In genomic region chr17:37050905-37051304, GRCh38 we compare ENCODE assay signal across 38 cellular contexts.
DNase-seq lines count a peak whose midpoint lies in the region; ATAC-seq, FAIRE-seq and TF ChIP-seq lines count a peak whose summit lies in the region.
"Had no signal": no experiment of that assay in that cellular context is flagged by ENCODE, and none has a peak within 500 bp of the region (broad histone marks: within the 10 kb centered on the region; RNA-seq: fewer than 3 reads in every experiment).

No MANE protein-coding gene starts in this region.

- no peak overlapping the region for H3K9ac ChIP-seq in SK-N-SH

- POLR2A ChIA-PET in SK-N-SH (lab: Yijun Ruan, JAX): no interaction called here

- no peak overlapping the region for H3K4me2 ChIP-seq in SK-N-SH
- H3K4me2 ChIP-seq: PC-9 had no signal

- WGBS in SK-N-SH (ENCODE audit: low lambda C conversion rate): 91% methylated on average over 5 of the region's 5 CpGs

- H3K9me3 Mint-ChIP-seq in activated T-helper 2 cell treated with anti-CD3 and anti-CD28 coated beads, Interferon-gamma antibody, Interleukin-2, Interleukin-4, amounts not matched to agents 10 μg/mL and 5 μg/mL and 100 μg/mL, durations not matched to agents 14 hours and 24 hours and 36 hours: no peaks in the 10 kb centered on the region
- H3K9me3 Mint-ChIP-seq in T-helper 2 cell treated with Interferon-gamma antibody and Interleukin-4, amounts not matched to agents 5 μg/mL and 100 μg/mL, for 36 hours: no peaks in the 10 kb centered on the region
- H3K9me3 Mint-ChIP-seq: activated CD4-positive, alpha-beta memory T cell treated with anti-CD3 and anti-CD28 coated beads for 36 hours; activated naive CD4-positive, alpha-beta T cell treated with anti-CD3 and anti-CD28 coated beads, Interleukin-2, amount 10 ng/mL, durations not matched to agents 7 days and 5 days; naive B cell had no signal

- H3K4me3 Mint-ChIP-seq in activated T-helper 2 cell treated with anti-CD3 and anti-CD28 coated beads, Interferon-gamma antibody, Interleukin-2, Interleukin-4, amounts not matched to agents 10 μg/mL and 5 μg/mL and 100 μg/mL, durations not matched to agents 14 hours and 24 hours and 36 hours (ENCODE audit: low read depth): no peak overlapping the region
- no peak overlapping the region for H3K4me3 Mint-ChIP-seq in T-helper 2 cell treated with Interferon-gamma antibody and Interleukin-4, amounts not matched to agents 5 μg/mL and 100 μg/mL, for 36 hours
- H3K4me3 Mint-ChIP-seq: activated CD4-positive, alpha-beta memory T cell treated with anti-CD3 and anti-CD28 coated beads for 36 hours; activated naive CD4-positive, alpha-beta T cell treated with anti-CD3 and anti-CD28 coated beads, Interleukin-2, amount 10 ng/mL, durations not matched to agents 7 days and 5 days; naive B cell had no signal

- peaks cover 4% of the 10 kb centered on the region for H3F3A ChIP-seq in SK-N-SH (replicated peaks; ENCODE audit: insufficient read depth)

- H3K4me3 ChIP-seq in SK-N-SH (ENCODE audit: low read depth in 2 of 2, low read length in 1 of 2) (no peak overlapping the region), bronchial epithelial cell (ENCODE audit: low read depth, low read length) (no peak overlapping the region), kidney epithelial cell (ENCODE audit: low read depth, low read length) (no peak overlapping the region)
- H3K4me3 ChIP-seq: cardiac muscle cell, colonic mucosa, PC-9, stomach had no signal

- ATAC-seq in SK-N-SH treated with all-trans-retinoic acid at 6 μM for 48 hours (peak; percentile 21; the same call in 1 of the 3 replicates), GM18498 (IDR thresholded peaks at IDR 0.05; ENCODE audit: unreplicated experiment) (no peak)
- ATAC-seq: sciatic nerve had no signal

- H4K20me1 ChIP-seq in SK-N-SH (ENCODE audit: insufficient read depth): no peaks in the 10 kb centered on the region; the same call in 1 of the 2 replicates

- CTCF ChIA-PET in SK-N-SH (lab: Yijun Ruan, JAX): interaction anchor here (1.0 to 10.7 kb wide), 2 partner anchors 14 to 422 kb away, joined by 3 to 236 read pairs; no protein-coding TSS in a partner anchor

- no peak overlapping the region for H3K27ac ChIP-seq in SK-N-SH (ENCODE audit: low read depth in 2 of 2, low read length in 1 of 2)
- H3K27ac ChIP-seq: 22Rv1, C4-2B, cardiac muscle cell, colonic mucosa, neutrophil, PC-9, stomach had no signal

- H3K36me3 Mint-ChIP-seq in activated T-helper 2 cell treated with anti-CD3 and anti-CD28 coated beads, Interferon-gamma antibody, Interleukin-2, Interleukin-4, amounts not matched to agents 10 μg/mL and 5 μg/mL and 100 μg/mL, durations not matched to agents 14 hours and 24 hours and 36 hours (ENCODE audit: low read depth): peaks cover 12% of the 10 kb centered on the region
- peaks cover 5% of the 10 kb centered on the region for H3K36me3 Mint-ChIP-seq in T-helper 2 cell treated with Interferon-gamma antibody and Interleukin-4, amounts not matched to agents 5 μg/mL and 100 μg/mL, for 36 hours (ENCODE audit: low read depth)

- intact Hi-C loops in activated T-helper 2 cell treated with anti-CD3 and anti-CD28 coated beads, Interferon-gamma antibody, Interleukin-2, Interleukin-4, amounts not matched to agents 10 μg/mL and 5 μg/mL and 100 μg/mL, durations not matched to agents 14 hours and 24 hours and 36 hours (cut with micrococcal nuclease): no loop called here

- H3K4me1 Mint-ChIP-seq in activated T-helper 2 cell treated with anti-CD3 and anti-CD28 coated beads, Interferon-gamma antibody, Interleukin-2, Interleukin-4, amounts not matched to agents 10 μg/mL and 5 μg/mL and 100 μg/mL, durations not matched to agents 14 hours and 24 hours and 36 hours (ENCODE audit: low read depth): peaks cover 7% of the 10 kb centered on the region
- H3K4me1 Mint-ChIP-seq in T-helper 2 cell treated with Interferon-gamma antibody and Interleukin-4, amounts not matched to agents 5 μg/mL and 100 μg/mL, for 36 hours (ENCODE audit: low read depth): peaks cover 6% of the 10 kb centered on the region

- no peak for TF ChIP-seq EP300 in SK-N-SH (IDR thresholded peaks at IDR 0.05; ENCODE audit: borderline replicate concordance in 1 of 2, low read depth in 1 of 2, low read length in 1 of 2)

- H3K36me3 ChIP-seq in SK-N-SH (replicated peaks in 1 of 2; ENCODE audit: control insufficient read depth in 1 of 2, insufficient read depth in 2 of 2, low read length in 1 of 2): peaks cover 7% of the 10 kb centered on the region in 2 experiments
- peaks cover 6% of the 10 kb centered on the region for H3K36me3 ChIP-seq in bronchial epithelial cell (ENCODE audit: control insufficient read depth, insufficient read depth, low read length)
- H3K36me3 ChIP-seq in kidney epithelial cell (ENCODE audit: control insufficient read depth, insufficient read depth, low read length): no peaks in the 10 kb centered on the region
- H3K36me3 ChIP-seq: cardiac muscle cell, colonic mucosa had no signal

- no peaks in the 10 kb centered on the region; a peak in 1 of 4 replicates for H3K4me1 ChIP-seq in SK-N-SH (ENCODE audit: control insufficient read depth in 1 of 2, insufficient read depth in 2 of 2, low read depth in 1 of 2, low read length in 1 of 2)
- H3K4me1 ChIP-seq: Caco-2, colonic mucosa had no signal

- no peaks in the 10 kb centered on the region for H3K9me2 ChIP-seq in SK-N-SH

- TF ChIP-seq RAD21 in SK-N-SH (IDR thresholded peaks at IDR 0.05; ENCODE audit: low read length): no peak

- H3K27me3 Mint-ChIP-seq in activated T-helper 2 cell treated with anti-CD3 and anti-CD28 coated beads, Interferon-gamma antibody, Interleukin-2, Interleukin-4, amounts not matched to agents 10 μg/mL and 5 μg/mL and 100 μg/mL, durations not matched to agents 14 hours and 24 hours and 36 hours (ENCODE audit: low read depth): no peaks in the 10 kb centered on the region
- no peaks in the 10 kb centered on the region for H3K27me3 Mint-ChIP-seq in T-helper 2 cell treated with Interferon-gamma antibody and Interleukin-4, amounts not matched to agents 5 μg/mL and 100 μg/mL, for 36 hours (ENCODE audit: low read depth)
- H3K27me3 Mint-ChIP-seq: activated CD4-positive, alpha-beta memory T cell treated with anti-CD3 and anti-CD28 coated beads for 36 hours; activated naive CD4-positive, alpha-beta T cell treated with anti-CD3 and anti-CD28 coated beads, Interleukin-2, amount 10 ng/mL, durations not matched to agents 7 days and 5 days; naive B cell had no signal

- no peak overlapping the region for H2AFZ ChIP-seq in SK-N-SH (ENCODE audit: low read depth)
- H2AFZ ChIP-seq: PC-9 had no signal

- DNase-seq in SK-N-SH (no peak), bronchial epithelial cell (ENCODE audit: low read depth) (peak; percentile 37), kidney epithelial cell (ENCODE audit: low read depth) (peak; percentile 16), HuH-7.5 (ENCODE audit: low spot score) (no peak)
- DNase-seq in activated T-helper 2 cell treated with anti-CD3 and anti-CD28 coated beads, Interferon-gamma antibody, Interleukin-2, Interleukin-4, amounts not matched to agents 10 μg/mL and 5 μg/mL and 100 μg/mL, durations not matched to agents 14 hours and 24 hours and 36 hours (ENCODE audit: low spot score): no peak
- no peak for DNase-seq in T-helper 2 cell treated with Interferon-gamma antibody and Interleukin-4, amounts not matched to agents 5 μg/mL and 100 μg/mL, for 36 hours (ENCODE audit: low spot score)
- DNase-seq: activated CD4-positive, alpha-beta memory T cell treated with anti-CD3 and anti-CD28 coated beads for 36 hours; activated CD4-positive, CD25-positive, alpha-beta regulatory T cell treated with anti-CD3 and anti-CD28 coated beads, Interleukin-2, amount 50 U/mL, for 72 hours; activated CD8-positive, alpha-beta memory T cell treated with anti-CD3 and anti-CD28 coated beads, Interleukin-2, amount 50 U/mL, for 4 hours; activated naive CD4-positive, alpha-beta T cell treated with anti-CD3 and anti-CD28 coated beads, Interleukin-2, amount 10 ng/mL, durations not matched to agents 7 days and 5 days; amygdala; Caco-2; colonic mucosa; effector CD8-positive, alpha-beta T cell; glutamatergic neuron; KG1; midbrain; naive B cell; NCI-H1417 treated with DMSO at 0.1 percent for 48 hours; NCI-H2081; NCI-H2227 treated with DMSO at 0.1 percent for 48 hours; NCI-H526 treated with DMSO at 0.1 percent for 48 hours; NK-92 treated with Interleukin-12 subunit alpha and Interleukin-12 subunit beta, amount 100 ng/mL, for 24 hours; PC-9; posterior cingulate gyrus; Right ventricle myocardium superior; stimulated activated CD4-positive, alpha-beta T cell treated with anti-CD3 and anti-CD28 coated beads, Interleukin-12 subunit alpha, Interleukin-12 subunit beta, amount 100 ng/mL, for 4 hours; stimulated activated CD4-positive, alpha-beta T cell treated with anti-CD3 and anti-CD28 coated beads, Interleukin-2, amount 100 ng/mL, for 48 hours; stomach; T-helper 2 cell had no signal

- H3K27me3 ChIP-seq in SK-N-SH (ENCODE audit: insufficient read depth) (no peaks in the 10 kb centered on the region), bronchial epithelial cell (ENCODE audit: control insufficient read depth, insufficient read depth, low read length) (no peaks in the 10 kb centered on the region), kidney epithelial cell (ENCODE audit: control insufficient read depth, insufficient read depth, low read length) (no peaks in the 10 kb centered on the region)
- H3K27me3 ChIP-seq: cardiac muscle cell, colonic mucosa, neutrophil, stomach had no signal

- no peak overlapping the region for H3K27ac Mint-ChIP-seq in activated T-helper 2 cell treated with anti-CD3 and anti-CD28 coated beads, Interferon-gamma antibody, Interleukin-2, Interleukin-4, amounts not matched to agents 10 μg/mL and 5 μg/mL and 100 μg/mL, durations not matched to agents 14 hours and 24 hours and 36 hours
- no peak overlapping the region for H3K27ac Mint-ChIP-seq in T-helper 2 cell treated with Interferon-gamma antibody and Interleukin-4, amounts not matched to agents 5 μg/mL and 100 μg/mL, for 36 hours
- H3K27ac Mint-ChIP-seq: activated CD4-positive, alpha-beta memory T cell treated with anti-CD3 and anti-CD28 coated beads for 36 hours; activated naive CD4-positive, alpha-beta T cell treated with anti-CD3 and anti-CD28 coated beads, Interleukin-2, amount 10 ng/mL, durations not matched to agents 7 days and 5 days; naive B cell had no signal

- no peak for FAIRE-seq in bronchial epithelial cell (lab: Jason Lieb, UNC)
- FAIRE-seq: keratinocyte had no signal

- TF ChIP-seq CTCF in SK-N-SH (IDR thresholded peaks at IDR 0.05) (no peak), bronchial epithelial cell (IDR thresholded peaks at IDR 0.05; ENCODE audit: insufficient read depth, low read length, severe bottlenecking) (no peak), kidney epithelial cell (IDR thresholded peaks at IDR 0.05; ENCODE audit: insufficient read depth, low read length, poor library complexity, severe bottlenecking) (no peak)

- H3K79me2 ChIP-seq in SK-N-SH (ENCODE audit: insufficient read depth): no peaks in the 10 kb centered on the region

- no peaks in the 10 kb centered on the region for H3K9me3 ChIP-seq in SK-N-SH
- H3K9me3 ChIP-seq: Caco-2, colonic mucosa, neutrophil, stomach had no signal

TF ChIP-seq in SK-N-SH treated with all-trans-retinoic acid at 6 μM for 48 hours, 23 proteins besides CTCF, POLR2A, EP300 and RAD21 (continues in another document):
- no peak for TF ChIP-seq ESRRG (CRISPR knock-in tag; IDR thresholded peaks at IDR 0.05)
- TF ChIP-seq RARB (CRISPR knock-in tag; IDR thresholded peaks at IDR 0.05): no peak

TF ChIP-seq in SK-N-SH, 30 proteins besides CTCF, POLR2A, EP300 and RAD21:
- no peak for TF ChIP-seq POLR2AphosphoS5 (IDR thresholded peaks at IDR 0.05; ENCODE audit: low read depth, low read length)

Comparison
In these comparisons a context has a peak if more than half of its experiments do, and no peak if none do; other contexts are left out.
1. DNase-seq: peak in bronchial epithelial cell (single experiment) and kidney epithelial cell (single experiment); none in SK-N-SH (single experiment), activated T-helper 2 cell treated with anti-CD3 and anti-CD28 coated beads, Interferon-gamma antibody, Interleukin-2, Interleukin-4, amounts not matched to agents 10 μg/mL and 5 μg/mL and 100 μg/mL, durations not matched to agents 14 hours and 24 hours and 36 hours (single experiment), T-helper 2 cell treated with Interferon-gamma antibody and Interleukin-4, amounts not matched to agents 5 μg/mL and 100 μg/mL, for 36 hours (single experiment) and HuH-7.5 (single experiment).